In genomic region chr16:89721644-89722391, GRCh38 we compare ENCODE assay signal across 8 cellular contexts. TPM values are rescaled to one million over a fixed set of nuclear protein-coding genes. Genes with fewer than 3 reads are reported as not detected.
DNase-seq lines count a peak whose midpoint lies in the region; ATAC-seq and TF ChIP-seq lines count a peak whose summit lies in the region.

No MANE protein-coding gene starts in this region.

- CTCF ChIA-PET in BJ (lab: Yijun Ruan, JAX) = interaction anchor here (1.7 kb wide), 1 partner anchor 22 kb away, joined by 9 read pairs; no protein-coding TSS in a partner anchor

- DNase-seq in BJ (ENCODE audit: low read depth) = no peak
- DNase-seq in T-helper 2 cell treated with Interferon-gamma antibody and Interleukin-4, amounts not matched to agents 5 μg/mL and 100 μg/mL, for 36 hours (ENCODE audit: low spot score) = peak; percentile 73
- peak in 1 of 2 donors; percentile 84 for DNase-seq in ascending aorta (ENCODE audit: low spot score in 2 of 2)
- DNase-seq in spleen = peak; percentile 97

- H3K27me3 ChIP-seq in BJ (ENCODE audit: control insufficient read depth, insufficient read depth, low read length) = no peaks in the 10 kb centered on the region
- no peaks in the 10 kb centered on the region for H3K27me3 ChIP-seq in ascending aorta
- H3K27me3 ChIP-seq in spleen (replicated peaks in 1 of 7) = no peaks in the 10 kb centered on the region

- H3K4me1 ChIP-seq in ascending aorta = peaks cover 11 to 19% of the 10 kb centered on the region in 2 donors
- H3K4me1 ChIP-seq in spleen = peaks cover 31 to 79% (median 60%) of the 10 kb centered on the region in 6 donors

- H3K4me3 Mint-ChIP-seq in T-helper 2 cell treated with Interferon-gamma antibody and Interleukin-4, amounts not matched to agents 5 μg/mL and 100 μg/mL, for 36 hours = peak overlapping the region; percentile 94

- H3K36me3 ChIP-seq in BJ (ENCODE audit: control insufficient read depth, insufficient read depth, low read length) (peaks cover 18% of the 10 kb centered on the region), ascending aorta (peaks cover 31 to 37% of the 10 kb centered on the region in 2 donors), spleen (peaks cover 0 to 42% (median 33%) of the 10 kb centered on the region in 6 donors)

- ATAC-seq in GM19324 (IDR thresholded peaks at IDR 0.05; ENCODE audit: low FRiP score, unreplicated experiment) (peak; percentile 35), HG03460 (IDR thresholded peaks at IDR 0.05; ENCODE audit: unreplicated experiment) (peak; percentile 30), HG03571 (IDR thresholded peaks at IDR 0.05; ENCODE audit: unreplicated experiment) (no peak)

- intact Hi-C loops in ascending aorta (cut with DNase I) = loop anchor here (1.0 to 2.0 kb wide), 4 partner anchors 22 to 151 kb away; partner anchors contain the start of genes CDK10, CHMP1A, SPATA33 and TCF25
- intact Hi-C loops in spleen (cut with DNase I; ENCODE audit: low total_unique reads) = no loop called here

- peak in 2 of 3 donors; percentile 31 to 53 for TF ChIP-seq POLR2A in spleen (IDR thresholded peaks at IDR 0.05)

- H3K27me3 Mint-ChIP-seq in T-helper 2 cell treated with Interferon-gamma antibody and Interleukin-4, amounts not matched to agents 5 μg/mL and 100 μg/mL, for 36 hours (ENCODE audit: low read depth) = no peaks in the 10 kb centered on the region

- H3K4me3 ChIP-seq in BJ (ENCODE audit: low read depth, low read length) (peak overlapping the region; percentile 58), ascending aorta (peak overlapping the region; percentile 90 to 91), iPS-11a (ENCODE audit: low read depth, low read length) (peak overlapping the region; percentile 42), spleen (peak overlapping the region; percentile 66 to 99 (median 96))

- WGBS in spleen, 5 donors = 0 to 1% (median 0%) methylated on average over 28 to 99 of the region's 99 CpGs

- H3K36me3 Mint-ChIP-seq in T-helper 2 cell treated with Interferon-gamma antibody and Interleukin-4, amounts not matched to agents 5 μg/mL and 100 μg/mL, for 36 hours (ENCODE audit: low read depth) = peaks cover 29% of the 10 kb centered on the region

- H3K27ac ChIP-seq in ascending aorta (peak overlapping the region; percentile 95 to 97), spleen (peak overlapping the region; percentile 91 to 100 (median 98))

- H3K9me3 ChIP-seq in ascending aorta (no peaks in the 10 kb centered on the region), spleen (no peaks in the 10 kb centered on the region)

- POLR2A ChIA-PET in BJ (lab: Charles Lee) = no interaction called here

- H3K4me1 Mint-ChIP-seq in T-helper 2 cell treated with Interferon-gamma antibody and Interleukin-4, amounts not matched to agents 5 μg/mL and 100 μg/mL, for 36 hours (ENCODE audit: low read depth) = peaks cover 24% of the 10 kb centered on the region

- no peak for TF ChIP-seq CTCF in BJ (IDR thresholded peaks at IDR 0.05; ENCODE audit: insufficient read depth, low read depth, low read length)
- no peak for TF ChIP-seq CTCF in ascending aorta (IDR thresholded peaks at IDR 0.05)
- TF ChIP-seq CTCF in spleen (IDR thresholded peaks at IDR 0.05 in 8 of 11, conservative IDR thresholded peaks at IDR 0.05 in 3 of 11) = peak in 4 of 11 experiments; percentile 8 to 23 (median 19)

- H3K27ac Mint-ChIP-seq in T-helper 2 cell treated with Interferon-gamma antibody and Interleukin-4, amounts not matched to agents 5 μg/mL and 100 μg/mL, for 36 hours = peak overlapping the region; percentile 98

- H3K9me3 Mint-ChIP-seq in T-helper 2 cell treated with Interferon-gamma antibody and Interleukin-4, amounts not matched to agents 5 μg/mL and 100 μg/mL, for 36 hours = no peaks in the 10 kb centered on the region

RNA-seq across cellular contexts. Expression of gene ZNF276, which starts 0.5 kb away (rescaled TPM):
- polyA plus RNA-seq in BJ (2011; rRNA removed) = 5.6 and 8.5 TPM in 2 replicates
- polyA minus RNA-seq in BJ (2011; rRNA and poly(A)+ RNA removed) = 7.9 and 8.9 TPM in 2 replicates
- total RNA-seq in ascending aorta = 30.7 TPM
- 10 to 100 TPM; 59.0 to 83.7 (median 65.3) TPM for total RNA-seq in spleen
- 10 to 100 TPM; 28.9 to 63.6 (median 42.9) TPM for polyA plus RNA-seq in spleen

RNA-seq across cellular contexts. Expression of gene VPS9D1, which starts 1.1 kb away (rescaled TPM):
- polyA plus RNA-seq in BJ (2011; rRNA removed) = 8.3 and 15.6 TPM in 2 replicates
- polyA minus RNA-seq in BJ (2011; rRNA and poly(A)+ RNA removed) = 7.6 and 7.7 TPM in 2 replicates
- total RNA-seq in ascending aorta = 17.2 TPM
- 10 to 100 TPM in 6 of 7 donors, 1 to 10 TPM in 1; 6.0 to 28.8 (median 19.2) TPM for total RNA-seq in spleen
- 10 to 100 TPM in 2 of 3 donors, 1 to 10 TPM in 1; 7.4 to 37.2 (median 34.5) TPM for polyA plus RNA-seq in spleen

RNA-seq across cellular contexts. Expression of gene SPATA2L, which starts 20.3 kb away (rescaled TPM):
- polyA plus RNA-seq in BJ (2011; rRNA removed) = 2.8 and 5.3 TPM in 2 replicates
- 3.3 and 3.7 TPM in 2 replicates for polyA minus RNA-seq in BJ (2011; rRNA and poly(A)+ RNA removed)
- total RNA-seq in ascending aorta = 34.7 TPM
- 10 to 100 TPM in 6 of 7 donors, 1 to 10 TPM in 1; 6.8 to 16.9 (median 10.5) TPM for total RNA-seq in spleen
- polyA plus RNA-seq in spleen = 1 to 10 TPM; 4.6 to 6.3 (median 5.7) TPM

RNA-seq across cellular contexts. Expression of gene CDK10, which starts 35.3 kb away (rescaled TPM):
- polyA plus RNA-seq in BJ (2011; rRNA removed) = 31.5 and 56.0 TPM in 2 replicates
- 16.2 and 20.0 TPM in 2 replicates for polyA minus RNA-seq in BJ (2011; rRNA and poly(A)+ RNA removed)
- 141 TPM for total RNA-seq in ascending aorta
- 100 to 1,000 TPM in 2 of 7 donors, 10 to 100 TPM in 5; 47.6 to 114 (median 76.3) TPM for total RNA-seq in spleen
- polyA plus RNA-seq in spleen = 100 to 1,000 TPM in 2 of 3 donors, 10 to 100 TPM in 1; 74.4 to 201 (median 134) TPM

Comparison
In these comparisons a context has a peak if more than half of its experiments do, and no peak if none do; other contexts are left out.
1. H3K4me3 ChIP-seq: peak in every context shown above with its lines; median percentile 96 in spleen; 90 in ascending aorta; 58 in BJ; 42 in iPS-11a.